1 cellular context compared by ENCODE assay signal in genomic region chr6:106470316-106470715, GRCh38.
TF ChIP-seq lines count a peak whose summit lies in the region.

No MANE protein-coding gene starts in this region.

TF ChIP-seq in HepG2, 621 proteins besides CTCF, POLR2A, EP300 and RAD21 (continued from another document):
- TF ChIP-seq ZNF644 (CRISPR knock-in tag; IDR thresholded peaks at IDR 0.05; ENCODE audit: low read depth): no peak
